In the genomic region with DNA sequence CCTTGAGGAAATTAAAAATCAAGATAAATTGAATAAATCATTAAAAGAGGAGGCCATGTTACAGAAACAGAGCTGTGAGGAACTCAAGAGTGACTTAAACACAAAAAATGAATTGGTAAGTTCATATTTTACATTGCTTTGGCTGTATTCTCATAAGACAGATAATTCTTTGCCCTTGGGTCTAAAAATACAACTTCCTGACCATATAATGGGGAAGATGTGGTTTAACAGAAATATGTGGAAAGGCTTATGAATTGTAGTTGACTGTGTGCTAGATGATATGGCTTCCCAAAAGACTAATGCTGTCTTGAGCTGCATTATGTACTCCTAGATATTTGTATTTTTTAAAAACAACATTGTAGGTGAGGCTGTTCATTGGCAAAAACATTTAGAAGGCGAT, we compare ENCODE assay signal across 19 cellular contexts. TPM values are rescaled to one million over a fixed set of nuclear protein-coding genes. Genes with fewer than 3 reads are reported as not detected.
DNase-seq lines count a peak whose midpoint lies in the region; ATAC-seq, FAIRE-seq and TF ChIP-seq lines count a peak whose summit lies in the region.
"Had no signal": no experiment of that assay in that cellular context is flagged by ENCODE, and none has a peak within 500 bp of the region (broad histone marks: within the 10 kb centered on the region; RNA-seq: fewer than 3 reads in every experiment).

No MANE protein-coding gene starts in this region.

- no peak overlapping the region for H2AFZ ChIP-seq in mammary epithelial cell (ENCODE audit: low read depth, low read length)

- H3K4me2 ChIP-seq in BLaER1: peak overlapping the region; percentile 82
- H3K4me2 ChIP-seq in mammary epithelial cell (ENCODE audit: insufficient read depth, low read depth, low read length): no peak overlapping the region
- H3K4me2 ChIP-seq: SK-N-SH had no signal

- peak overlapping the region; percentile 31; the same call in 1 of the 2 replicates for H3K4me3 ChIP-seq in BLaER1
- H3K4me3 ChIP-seq in mammary epithelial cell (replicated peaks in 1 of 3; ENCODE audit: insufficient read depth in 1 of 3, low read depth in 2 of 3, low read length in 3 of 3): no peak overlapping the region

- no peak for TF ChIP-seq POLR2A in GM12892 (IDR thresholded peaks at IDR 0.05; ENCODE audit: low read depth, low read length)

- H3K36me3 ChIP-seq in BLaER1: peaks cover 30% of the 10 kb centered on the region
- no peaks in the 10 kb centered on the region for H3K36me3 ChIP-seq in mammary epithelial cell (ENCODE audit: insufficient read depth, low read length)

- DNase-seq in GM12892 (ENCODE audit: insufficient read length): no peak
- peak; percentile 90 for DNase-seq in MV-4-11 (lab: John Stamatoyannopoulos, UW)
- DNase-seq in SKM-1 treated with dmso at 0.1 percent for 144 hours (lab: John Stamatoyannopoulos, UW; ENCODE audit: unreplicated experiment): peak; percentile 70
- DNase-seq in NCI-H510A (lab: John Stamatoyannopoulos, UW): no peak
- no peak for DNase-seq in mammary epithelial cell
- no peak for DNase-seq in left colon
- DNase-seq: CD4-positive, alpha-beta memory T cell; DMS79 treated with DMSO at 0.1 percent for 48 hours; IMR-90; NCI-H1105 treated with DMSO at 0.1 percent for 48 hours; NCI-H187; NCI-H2171; PC-3; SK-N-SH; T-helper 17 cell had no signal

- no peaks in the 10 kb centered on the region for H3K79me2 ChIP-seq in mammary epithelial cell (ENCODE audit: insufficient read depth, low read length)

- BruUV-seq in mammary epithelial cell (replicated peaks; lab: Mats Ljungman, UMichigan): no TSS peak

- dilution Hi-C loops in mammary epithelial cell (cut with HindIII; ENCODE audit: low sequenced_read_pairs): no loop called here

- in situ Hi-C loops in mammary epithelial cell (cut with MboI; ENCODE audit: low sequenced_read_pairs in 2 of 2): no loop called here

- WGBS in mammary epithelial cell (ENCODE audit: low coverage, missing lambda C conversion rate): 82% methylated on average over 1 of the region's 1 CpG

- intact Hi-C loops in mammary epithelial cell (cut with micrococcal nuclease) (loop anchor here (1.0 to 5.0 kb wide), 3 partner anchors 59 to 294 kb away; no protein-coding TSS in a partner anchor), left colon (cut with DNase I, micrococcal nuclease) (no loop called here)

- H3K27ac ChIP-seq in BLaER1: peak overlapping the region; percentile 58; the same call in 1 of the 2 replicates
- no peak overlapping the region for H3K27ac ChIP-seq in mammary epithelial cell (ENCODE audit: insufficient read depth, low read depth, low read length)

- H3K27me3 ChIP-seq in BLaER1: no peaks in the 10 kb centered on the region
- no peaks in the 10 kb centered on the region for H3K27me3 ChIP-seq in mammary epithelial cell (ENCODE audit: insufficient read depth, low read length)

- H3K9me3 ChIP-seq in BLaER1 (peaks cover 5% of the 10 kb centered on the region; the same call in 1 of the 2 replicates), mammary epithelial cell (replicated peaks; ENCODE audit: insufficient read depth, low read length) (no peaks in the 10 kb centered on the region)
- H3K9me3 ChIP-seq: SK-N-SH had no signal

- TF ChIP-seq CTCF in mammary epithelial cell (conservative IDR thresholded peaks at IDR 0.05 in 1 of 2, IDR thresholded peaks at IDR 0.05 in 1 of 2; ENCODE audit: extremely low read depth in 1 of 2, insufficient read depth in 1 of 2, low read depth in 1 of 2, low read length in 2 of 2): no peak

- H3K9ac ChIP-seq in BLaER1 (no peak overlapping the region), mammary epithelial cell (ENCODE audit: insufficient read depth, low read length) (no peak overlapping the region)
- H3K9ac ChIP-seq: SK-N-SH had no signal

- H4K20me1 ChIP-seq in BLaER1: no peaks in the 10 kb centered on the region
- H4K20me1 ChIP-seq in mammary epithelial cell (ENCODE audit: insufficient read depth, low read length): no peaks in the 10 kb centered on the region

- no peak for ATAC-seq in left colon
- ATAC-seq in GM21723 (IDR thresholded peaks at IDR 0.05; ENCODE audit: unreplicated experiment): no peak

- H3K4me1 ChIP-seq in BLaER1 (peaks cover 36% of the 10 kb centered on the region), mammary epithelial cell (ENCODE audit: insufficient read depth, low read length) (no peaks in the 10 kb centered on the region)

- FAIRE-seq in GM12892 (lab: Jason Lieb, UNC): peak; percentile 42
- FAIRE-seq: A204.1, H1 had no signal

- CTCF ChIA-PET in mammary epithelial cell (lab: Charles Lee; ENCODE audit: low non-redundant PET): no interaction called here

RNA-seq across cellular contexts. Expression of gene CNTRL, which starts 33.1 kb away (rescaled TPM):
- 35.5 TPM for polyA plus RNA-seq in GM12892 (2012; ENCODE audit: missing spikeins)
- total RNA-seq in mammary epithelial cell: 10 to 100 TPM in 1 of 2 donors, 1 to 10 TPM in 1; 7.2 to 15.0 TPM
- 3.8 TPM for polyA plus RNA-seq in mammary epithelial cell
- polyA minus RNA-seq in mammary epithelial cell: 11.9 TPM
- 1 to 10 TPM; 6.1 to 9.2 TPM for total RNA-seq in left colon

RNA-seq across cellular contexts. Expression of gene C5, which starts 57.8 kb away (rescaled TPM):
- 1.0 TPM for polyA plus RNA-seq in GM12892 (2012; ENCODE audit: missing spikeins)
- total RNA-seq in mammary epithelial cell: 1 to 10 TPM; 1.3 to 1.6 TPM
- 0.77 TPM for polyA plus RNA-seq in mammary epithelial cell
- not detected for polyA minus RNA-seq in mammary epithelial cell
- 1 to 10 TPM; 1.2 to 1.9 TPM for total RNA-seq in left colon

Comparison
In these comparisons a context has a peak if more than half of its experiments do, and no peak if none do; other contexts are left out.
1. DNase-seq: peak in MV-4-11 (single experiment) and SKM-1 treated with dmso at 0.1 percent for 144 hours (single experiment); none in GM12892 (single experiment), NCI-H510A (single experiment), mammary epithelial cell (single experiment) and left colon (0 of 2).